Comparison of ENCODE assay signal across 10 cellular contexts in the genomic region with DNA sequence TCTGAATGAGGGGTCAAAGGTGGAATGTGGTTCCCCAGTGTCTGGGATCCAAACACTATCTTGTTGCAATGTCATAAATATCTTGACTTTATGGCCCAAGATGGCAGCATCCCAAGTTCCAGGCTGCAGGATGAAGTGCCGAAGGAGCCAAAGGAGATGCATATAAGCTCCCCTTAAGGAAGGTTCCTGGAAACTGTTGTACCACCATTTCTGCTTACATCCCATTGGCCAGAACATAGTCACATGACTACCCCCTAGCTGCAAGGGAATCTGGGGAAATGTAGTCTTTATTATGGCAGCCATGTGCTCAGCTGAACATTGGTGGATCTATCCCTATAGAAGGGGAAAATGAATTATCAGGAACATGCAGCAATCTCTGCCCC. TPM values are rescaled to one million over a fixed set of nuclear protein-coding genes. Genes with fewer than 3 reads are reported as not detected.
DNase-seq lines count a peak whose midpoint lies in the region; ATAC-seq and TF ChIP-seq lines count a peak whose summit lies in the region.
"Had no signal": no experiment of that assay in that cellular context is flagged by ENCODE, and none has a peak within 500 bp of the region (broad histone marks: within the 10 kb centered on the region; RNA-seq: fewer than 3 reads in every experiment).

No MANE protein-coding gene starts in this region.

- peak; percentile 34 for ATAC-seq in GM21529 (IDR thresholded peaks at IDR 0.05; ENCODE audit: unreplicated experiment)

- H3K9me3 ChIP-seq in BLaER1 treated with 17β-estradiol and CSF1 and Interleukin-3, amounts not matched to agents 10 nM and 100 nM (replicated peaks in 1 of 11): peaks cover 0 to 14% (median 6%) of the 10 kb centered on the region in 11 experiments; a peak in 8 of 22 replicates
- H3K9me3 ChIP-seq in fibroblast of lung (ENCODE audit: control insufficient read depth, insufficient read depth, low read depth, low read length): no peaks in the 10 kb centered on the region
- H3K9me3 ChIP-seq in adrenal gland (replicated peaks in 1 of 3): no peaks in the 10 kb centered on the region
- H3K9me3 ChIP-seq: thyroid gland had no signal

- H3K4me1 ChIP-seq in BLaER1 treated with 17β-estradiol and CSF1 and Interleukin-3, amounts not matched to agents 10 nM and 100 nM: peaks cover 40 to 66% (median 57%) of the 10 kb centered on the region in 10 experiments
- H3K4me1 ChIP-seq in fibroblast of lung (ENCODE audit: control insufficient read depth, extremely low read depth, insufficient read depth, low read length) (no peaks in the 10 kb centered on the region), adrenal gland (replicated peaks in 1 of 2) (no peaks in the 10 kb centered on the region)
- H3K4me1 ChIP-seq: thyroid gland had no signal

- no peaks in the 10 kb centered on the region for H3K36me3 ChIP-seq in BLaER1 treated with 17β-estradiol and CSF1 and Interleukin-3, amounts not matched to agents 10 nM and 100 nM
- H3K36me3 ChIP-seq in fibroblast of lung (ENCODE audit: control insufficient read depth, insufficient read depth, low read length) (no peaks in the 10 kb centered on the region), adrenal gland (replicated peaks in 1 of 2) (no peaks in the 10 kb centered on the region)
- H3K36me3 ChIP-seq: thyroid gland had no signal

- TF ChIP-seq POLR2A in adrenal gland (IDR thresholded peaks at IDR 0.05): no peak

- peak overlapping the region in 10 of 11 experiments; percentile 11 to 47 (median 38); a peak in 12 of 22 replicates for H3K4me2 ChIP-seq in BLaER1 treated with 17β-estradiol and CSF1 and Interleukin-3, amounts not matched to agents 10 nM and 100 nM
- no peak overlapping the region for H3K4me2 ChIP-seq in fibroblast of lung (ENCODE audit: extremely low read depth, insufficient read depth, low read length)

- DNase-seq in NCI-H82 treated with DMSO at 0.1 percent for 48 hours (lab: John Stamatoyannopoulos, UW; ENCODE audit: unreplicated experiment): peak; percentile 25
- DNase-seq in fibroblast of lung (ENCODE audit: low read depth in 2 of 2): peak; percentile 55 to 57
- no peak for DNase-seq in adrenal gland
- DNase-seq in superior temporal gyrus (ENCODE audit: extremely low spot score): no peak
- no peak for DNase-seq in central memory CD4-positive, alpha-beta T cell
- no peak for DNase-seq in globus pallidus (ENCODE audit: low spot score)
- DNase-seq: retina had no signal

- intact Hi-C loops in adrenal gland (cut with DNase I): no loop called here

- no peak overlapping the region for H2AFZ ChIP-seq in fibroblast of lung (ENCODE audit: low read length)

- H3K4me3 ChIP-seq in BLaER1 treated with 17β-estradiol and CSF1 and Interleukin-3, amounts not matched to agents 10 nM and 100 nM: no peak overlapping the region
- H3K4me3 ChIP-seq in fibroblast of lung (replicated peaks in 1 of 4; ENCODE audit: control extremely low read depth in 1 of 4, insufficient read depth in 1 of 4, low read depth in 3 of 4, low read length in 4 of 4): no peak overlapping the region
- H3K4me3 ChIP-seq in adrenal gland: no peak overlapping the region
- H3K4me3 ChIP-seq: thyroid gland had no signal

- no peak for TF ChIP-seq CTCF in fibroblast of lung (conservative IDR thresholded peaks at IDR 0.05 in 1 of 2, IDR thresholded peaks at IDR 0.05 in 1 of 2; ENCODE audit: low read depth in 1 of 2, low read length in 2 of 2)
- TF ChIP-seq CTCF in adrenal gland (IDR thresholded peaks at IDR 0.05): no peak

- no peaks in the 10 kb centered on the region for H3K79me2 ChIP-seq in fibroblast of lung (ENCODE audit: control insufficient read depth, insufficient read depth, low read length)

- H3K9ac ChIP-seq in BLaER1 treated with 17β-estradiol and CSF1 and Interleukin-3, amounts not matched to agents 10 nM and 100 nM: no peak overlapping the region
- no peak overlapping the region for H3K9ac ChIP-seq in fibroblast of lung (ENCODE audit: insufficient read depth, low read length)

- H3K27me3 ChIP-seq in BLaER1 treated with 17β-estradiol and CSF1 and Interleukin-3, amounts not matched to agents 10 nM and 100 nM: no peaks in the 10 kb centered on the region
- H3K27me3 ChIP-seq in fibroblast of lung (ENCODE audit: control insufficient read depth, insufficient read depth, low read length) (no peaks in the 10 kb centered on the region), adrenal gland (no peaks in the 10 kb centered on the region)
- H3K27me3 ChIP-seq: thyroid gland had no signal

- H3K27ac ChIP-seq in BLaER1 treated with 17β-estradiol and CSF1 and Interleukin-3, amounts not matched to agents 10 nM and 100 nM: no peak overlapping the region
- H3K27ac ChIP-seq in fibroblast of lung (ENCODE audit: insufficient read depth, low read length) (no peak overlapping the region), adrenal gland (no peak overlapping the region)
- H3K27ac ChIP-seq: thyroid gland had no signal

- peaks cover 0 to 4% (median 0%) of the 10 kb centered on the region in 11 experiments; a peak in 2 of 22 replicates for H4K20me1 ChIP-seq in BLaER1 treated with 17β-estradiol and CSF1 and Interleukin-3, amounts not matched to agents 10 nM and 100 nM
- no peaks in the 10 kb centered on the region for H4K20me1 ChIP-seq in fibroblast of lung (ENCODE audit: control insufficient read depth, extremely low read depth, insufficient read depth, low read length)

- 91 to 100% (median 95%) methylated on average over 1 of the region's 1 CpG for WGBS in adrenal gland, 4 donors

RNA-seq across cellular contexts. Expression of a gene that starts 54.3 kb away (rescaled TPM):
- 0.51 and 0.66 TPM in 2 replicates for total RNA-seq in fibroblast of lung
- polyA plus RNA-seq in fibroblast of lung: 3.1 and 8.2 TPM in 2 replicates
- 1.7 and 6.5 TPM in 2 replicates for polyA plus RNA-seq in fibroblast of lung (2012)
- polyA minus RNA-seq in fibroblast of lung (ENCODE audit: low replicate concordance): 5.1 and 5.8 TPM in 2 replicates
- total RNA-seq in adrenal gland: 10 to 100 TPM in 4 of 8 donors, 1 to 10 TPM in 4; 5.7 to 16.7 (median 9.8) TPM
- polyA plus RNA-seq in adrenal gland: 10 to 100 TPM in 2 of 3 donors, 1 to 10 TPM in 1; 6.0 to 19.7 (median 12.0) TPM

Comparison
In these comparisons a context has a peak if more than half of its experiments do, and no peak if none do; other contexts are left out.
1. DNase-seq: peak in NCI-H82 treated with DMSO at 0.1 percent for 48 hours (single experiment) and fibroblast of lung (2 of 2); none in adrenal gland (0 of 7), superior temporal gyrus (single experiment), central memory CD4-positive, alpha-beta T cell (single experiment) and globus pallidus (single experiment).